In the genomic region with DNA sequence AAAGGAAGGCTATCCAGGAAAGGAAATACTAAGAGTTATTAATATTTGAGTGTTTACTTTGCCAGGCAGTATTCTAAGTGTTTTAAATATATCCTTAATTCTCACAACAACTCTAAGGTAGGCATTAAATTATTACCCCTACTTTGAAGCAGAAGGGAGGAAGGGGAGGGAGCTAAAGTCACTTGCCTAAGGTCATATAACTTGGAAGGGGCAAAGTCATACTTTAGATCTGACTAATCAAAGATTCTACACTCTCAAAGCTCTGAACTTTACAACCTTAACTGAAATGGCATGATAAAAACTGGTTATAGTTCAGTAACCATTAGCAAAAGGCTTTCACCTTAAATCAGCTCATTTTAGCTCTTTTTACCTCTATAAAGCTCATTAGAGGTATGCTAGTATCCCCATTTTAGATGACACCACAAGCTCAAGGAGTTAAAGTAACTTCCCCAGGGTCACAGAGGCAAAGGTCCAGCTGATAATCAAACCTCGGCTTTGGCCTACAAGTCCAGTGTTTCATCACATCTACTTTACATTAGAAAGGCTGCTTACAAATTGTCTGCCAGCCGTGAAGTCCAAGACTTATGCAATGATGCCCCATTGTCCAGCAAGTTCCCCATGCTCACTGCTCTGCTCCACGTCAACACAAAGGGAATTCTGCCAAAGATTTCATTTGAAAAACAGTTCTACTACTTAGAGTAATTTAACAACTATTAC, we compare ENCODE assay signal across 10 cellular contexts.
DNase-seq lines count a peak whose midpoint lies in the region; ATAC-seq and TF ChIP-seq lines count a peak whose summit lies in the region.
"Had no signal": no experiment of that assay in that cellular context is flagged by ENCODE, and none has a peak within 500 bp of the region (broad histone marks: within the 10 kb centered on the region; RNA-seq: fewer than 3 reads in every experiment).

No MANE protein-coding gene starts in this region.

- H3K4me1 ChIP-seq in HCT116 (ENCODE audit: control insufficient read depth in 1 of 2, insufficient read depth in 2 of 2, low read length in 2 of 2) = peaks cover 6 to 21% of the 10 kb centered on the region in 2 experiments; a peak in 3 of 4 replicates
- H3K4me1 ChIP-seq in breast epithelium = peaks cover 5 to 17% of the 10 kb centered on the region in 2 donors
- H3K4me1 ChIP-seq in smooth muscle cell (ENCODE audit: low read depth) = peaks cover 9% of the 10 kb centered on the region
- H3K4me1 ChIP-seq in MM.1S (ENCODE audit: low read length) = peaks cover 14% of the 10 kb centered on the region; the same call in 1 of the 2 replicates

- H3K4me2 ChIP-seq in HCT116 (ENCODE audit: low read length) (peak overlapping the region; percentile 1; the same call in 1 of the 2 replicates), smooth muscle cell (no peak overlapping the region), MM.1S (ENCODE audit: low read depth, low read length) (no peak overlapping the region)

- POLR2A ChIA-PET in HCT116 (lab: Charles Lee) = no interaction called here

- H3K9ac ChIP-seq in HCT116 (ENCODE audit: low read length) = no peak overlapping the region
- H3K9ac ChIP-seq in smooth muscle cell (ENCODE audit: low read depth) = no peak overlapping the region
- no peak overlapping the region for H3K9ac ChIP-seq in MM.1S (ENCODE audit: low read length)

- peaks cover 30% of the 10 kb centered on the region for H4K20me1 ChIP-seq in HCT116 (ENCODE audit: insufficient read depth)
- peaks cover 100% of the 10 kb centered on the region for H4K20me1 ChIP-seq in smooth muscle cell (ENCODE audit: low read depth)
- H4K20me1 ChIP-seq in MM.1S (ENCODE audit: insufficient read depth, low read length) = no peaks in the 10 kb centered on the region

- H3K27ac ChIP-seq in HCT116 (ENCODE audit: low read depth, low read length) (no peak overlapping the region), breast epithelium (peak overlapping the region; percentile 74 to 77), smooth muscle cell (ENCODE audit: low read depth) (peak overlapping the region; percentile 16), MM.1S (ENCODE audit: low read length) (no peak overlapping the region)

- CTCF ChIA-PET in HCT116 (lab: Charles Lee) = interaction anchor here (1.5 kb wide), 1 partner anchor 14 kb away, joined by 4 read pairs; no protein-coding TSS in a partner anchor

- H2AFZ ChIP-seq in HCT116 (ENCODE audit: low read depth, low read length, poor library complexity, severe bottlenecking) (no peak overlapping the region), smooth muscle cell (ENCODE audit: low read depth) (no peak overlapping the region), MM.1S (ENCODE audit: low read length) (no peak overlapping the region)

- H3K36me3 ChIP-seq in HCT116 (ENCODE audit: control insufficient read depth in 1 of 2, insufficient read depth in 2 of 2, low read length in 2 of 2) (no peaks in the 10 kb centered on the region), breast epithelium (no peaks in the 10 kb centered on the region), smooth muscle cell (ENCODE audit: low read depth) (no peaks in the 10 kb centered on the region), MM.1S (replicated peaks; ENCODE audit: insufficient read depth, low read length) (no peaks in the 10 kb centered on the region)

- no peak for DNase-seq in HCT116 (ENCODE audit: low read depth, low spot score)
- no peak for DNase-seq in breast epithelium (ENCODE audit: low spot score in 2 of 2)
- DNase-seq in kidney tubule cell (ENCODE audit: low spot score) = peak; percentile 30
- DNase-seq in smooth muscle cell (lab: John Stamatoyannopoulos, UW; ENCODE audit: unreplicated experiment) = no peak
- no peak for DNase-seq in DMS53 treated with DMSO at 0.1 percent for 48 hours (lab: John Stamatoyannopoulos, UW; ENCODE audit: unreplicated experiment)
- no peak for DNase-seq in kidney glomerular epithelial cell (lab: John Stamatoyannopoulos, UW)
- DNase-seq in MM.1S = no peak
- DNase-seq: activated CD4-positive, alpha-beta T cell treated with anti-CD3 and anti-CD28 coated beads for 1 hour; NCI-H510A treated with DMSO at 0.1 percent for 48 hours had no signal

- H3K4me3 ChIP-seq in HCT116 (replicated peaks in 1 of 2; ENCODE audit: low read depth in 1 of 2, low read length in 2 of 2) (no peak overlapping the region), breast epithelium (no peak overlapping the region), smooth muscle cell (no peak overlapping the region), MM.1S (ENCODE audit: low read length) (no peak overlapping the region)

- TF ChIP-seq CTCF in HCT116 (IDR thresholded peaks at IDR 0.05 in 2 of 3, conservative IDR thresholded peaks at IDR 0.05 in 1 of 3; ENCODE audit: borderline replicate concordance in 1 of 3, insufficient read depth in 1 of 3, low read depth in 2 of 3, low read length in 2 of 3) (no peak), breast epithelium (IDR thresholded peaks at IDR 0.05) (no peak), smooth muscle cell (IDR thresholded peaks at IDR 0.05; ENCODE audit: borderline replicate concordance, insufficient read depth, poor library complexity, severe bottlenecking) (no peak), MM.1S (IDR thresholded peaks at IDR 0.05; ENCODE audit: low read length) (no peak)

- 47% methylated on average over 3 of the region's 3 CpGs for WGBS in smooth muscle cell (ENCODE audit: low lambda C conversion rate)

- BruUV-seq in HCT116 (replicated peaks; lab: Mats Ljungman, UMichigan) = no TSS peak

- H3F3A ChIP-seq in smooth muscle cell (ENCODE audit: low read depth) (no peaks in the 10 kb centered on the region), MM.1S (ENCODE audit: insufficient read depth, low read length) (peaks cover 9% of the 10 kb centered on the region; the same call in 1 of the 2 replicates)

- TF ChIP-seq POLR2A in HCT116 (IDR thresholded peaks at IDR 0.05; ENCODE audit: borderline replicate concordance, extremely low read depth, insufficient read depth, insufficient read length) (no peak), breast epithelium (IDR thresholded peaks at IDR 0.05) (no peak)

- intact Hi-C loops in HCT116 (cut with micrococcal nuclease) (no loop called here), breast epithelium (cut with DNase I; ENCODE audit: low total_unique reads) (no loop called here)

- H3K9me3 ChIP-seq in HCT116 (ENCODE audit: control insufficient read depth in 1 of 2, insufficient read depth in 1 of 2, low read depth in 1 of 2, low read length in 2 of 2) (no peaks in the 10 kb centered on the region), breast epithelium (no peaks in the 10 kb centered on the region), smooth muscle cell (replicated peaks; ENCODE audit: low read depth) (no peaks in the 10 kb centered on the region), MM.1S (replicated peaks; ENCODE audit: insufficient read depth, low read length) (no peaks in the 10 kb centered on the region)

- RAD21 ChIA-PET in HCT116 (lab: Charles Lee; ENCODE audit: low non-redundant PET in 1 of 2, low total read pairs in 2 of 2, uncharacterized antibody in 2 of 2, unreplicated experiment in 2 of 2) = no interaction called here

- ATAC-seq in HCT116 = no peak
- ATAC-seq in HG02759 (IDR thresholded peaks at IDR 0.05; ENCODE audit: unreplicated experiment) = no peak

- H3K9me2 ChIP-seq in HCT116 (ENCODE audit: insufficient read depth) = no peaks in the 10 kb centered on the region
- no peaks in the 10 kb centered on the region for H3K9me2 ChIP-seq in MM.1S (replicated peaks; ENCODE audit: insufficient read depth, low read length)

- H3K27me3 ChIP-seq in HCT116 (ENCODE audit: insufficient read depth, low read length) (no peaks in the 10 kb centered on the region), breast epithelium (no peaks in the 10 kb centered on the region), smooth muscle cell (ENCODE audit: low read depth) (no peaks in the 10 kb centered on the region), MM.1S (replicated peaks; ENCODE audit: insufficient read depth, low read length) (no peaks in the 10 kb centered on the region)

- H3K79me2 ChIP-seq in HCT116 (ENCODE audit: insufficient read depth, low read length) (peaks cover 100% of the 10 kb centered on the region), smooth muscle cell (ENCODE audit: low read depth) (peaks cover 98% of the 10 kb centered on the region), MM.1S (ENCODE audit: low read length) (peaks cover 91% of the 10 kb centered on the region)

- TF ChIP-seq RAD21 in HCT116 (IDR thresholded peaks at IDR 0.05; ENCODE audit: low read depth) = no peak

TF ChIP-seq in HCT116, 20 proteins besides CTCF, POLR2A, EP300 and RAD21 (continues in another document):
- no peak for TF ChIP-seq EGR1 (IDR thresholded peaks at IDR 0.05; ENCODE audit: low read depth)
- TF ChIP-seq YY1 (IDR thresholded peaks at IDR 0.05; ENCODE audit: extremely low read depth, insufficient replicate concordance, low read depth, low read length) = no peak
- no peak for TF ChIP-seq SP1 (IDR thresholded peaks at IDR 0.05; ENCODE audit: low read depth)
- no peak for TF ChIP-seq TCF7L2 (IDR thresholded peaks at IDR 0.05; ENCODE audit: borderline replicate concordance, extremely low read depth, insufficient read depth, insufficient read length)
- no peak for TF ChIP-seq CBX3 (IDR thresholded peaks at IDR 0.05; ENCODE audit: low read depth)
- TF ChIP-seq, protein P1, sequence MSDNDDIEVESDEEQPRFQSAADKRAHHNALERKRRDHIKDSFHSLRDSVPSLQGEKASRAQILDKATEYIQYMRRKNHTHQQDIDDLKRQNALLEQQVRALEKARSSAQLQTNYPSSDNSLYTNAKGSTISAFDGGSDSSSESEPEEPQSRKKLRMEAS (IDR thresholded peaks at IDR 0.05) = no peak
- TF ChIP-seq EZH2phosphoT487 (IDR thresholded peaks at IDR 0.05; ENCODE audit: borderline replicate concordance) = no peak
- no peak for TF ChIP-seq ZFX (IDR thresholded peaks at IDR 0.05)
- no peak for TF ChIP-seq SRF (IDR thresholded peaks at IDR 0.05; ENCODE audit: low read depth)
- no peak for TF ChIP-seq ELF1 (IDR thresholded peaks at IDR 0.05; ENCODE audit: borderline replicate concordance, low read depth)
- no peak for TF ChIP-seq JUND (IDR thresholded peaks at IDR 0.05)

Comparison
In these comparisons a context has a peak if more than half of its experiments do, and no peak if none do; other contexts are left out.
1. H3K27ac ChIP-seq: peak in breast epithelium (2 of 2) and smooth muscle cell (single experiment); none in HCT116 (single experiment) and MM.1S (single experiment).